In the genomic region with DNA sequence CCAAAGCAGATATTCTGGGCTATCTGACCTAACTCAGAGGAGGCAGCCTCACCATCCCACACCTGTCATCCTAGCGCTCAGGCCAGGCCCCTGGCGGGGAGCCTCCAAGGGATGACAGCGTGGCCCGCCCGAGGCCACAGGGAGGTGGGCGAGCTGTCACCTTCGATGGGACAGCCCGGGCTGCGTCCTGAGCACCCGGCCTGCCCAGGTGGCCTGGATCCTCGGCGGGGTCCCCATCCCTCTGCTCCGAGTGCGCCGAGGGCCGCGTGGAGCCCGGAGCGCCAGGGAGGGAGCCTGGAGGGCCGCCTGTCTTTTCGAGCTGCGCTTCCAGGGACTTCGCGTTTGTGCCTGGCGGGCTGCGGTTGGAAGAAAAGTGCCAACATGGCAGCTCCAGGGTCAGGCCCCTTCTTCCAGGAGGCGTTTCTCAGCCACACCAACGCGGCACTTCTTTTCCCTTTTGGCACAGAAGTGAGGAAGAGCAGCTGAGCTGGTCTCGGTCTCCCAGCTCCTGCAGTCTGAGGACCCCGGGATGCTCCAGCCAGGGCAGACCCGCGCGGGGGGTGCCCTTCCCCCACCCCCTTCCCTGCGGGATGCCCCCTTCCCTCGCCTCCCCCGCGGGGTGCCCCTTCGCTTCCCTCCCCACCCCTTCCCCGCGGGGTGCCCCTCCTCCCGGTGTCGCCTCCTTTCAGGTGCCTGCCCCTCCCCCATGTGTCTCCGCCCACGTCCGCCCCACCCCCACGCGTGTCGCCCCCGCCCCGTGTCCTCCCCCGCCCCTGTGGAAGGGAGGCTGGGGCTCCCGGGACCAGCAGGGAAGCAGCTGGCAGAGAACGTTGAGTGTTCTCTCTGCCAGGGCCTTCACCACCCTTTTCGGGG, we compare ENCODE assay signal across 7 cellular contexts. TPM values are rescaled to one million over a fixed set of nuclear protein-coding genes. Genes with fewer than 3 reads are reported as not detected.
DNase-seq lines count a peak whose midpoint lies in the region; ATAC-seq, FAIRE-seq and TF ChIP-seq lines count a peak whose summit lies in the region.

No MANE protein-coding gene starts in this region.

- H3K23me2 ChIP-seq in H1 (ENCODE audit: low read depth, low read length): peaks cover 7% of the 10 kb centered on the region; the same call in 1 of the 2 replicates

- H3K27me3 ChIP-seq in H1 (replicated peaks in 1 of 4; ENCODE audit: control insufficient read depth in 3 of 4, extremely low read depth in 1 of 4, insufficient read depth in 3 of 4, low read length in 3 of 4): no peaks in the 10 kb centered on the region; a peak in 2 of 7 replicates
- no peaks in the 10 kb centered on the region for H3K27me3 ChIP-seq in testis

- H3K4me3 ChIP-seq in H1 (ENCODE audit: extremely low read depth in 1 of 4, insufficient read depth in 2 of 4, low read depth in 3 of 4, low read length in 4 of 4) (peak overlapping the region; percentile 39 to 77 (median 66)), mucosa of descending colon (peak overlapping the region; percentile 30), testis (peak overlapping the region; percentile 47 to 65)

- TF ChIP-seq POLR2A in H1 (IDR thresholded peaks at IDR 0.05; ENCODE audit: control extremely low read depth in 1 of 2, low read depth in 2 of 2, low read length in 2 of 2) (no peak), testis (IDR thresholded peaks at IDR 0.05) (no peak)

- H4K91ac ChIP-seq in H1 (replicated peaks; ENCODE audit: insufficient read length, low read length): no peak overlapping the region

- FAIRE-seq in H1 (lab: Jason Lieb, UNC): no peak

- no peak overlapping the region for H2BK120ac ChIP-seq in H1 (replicated peaks; ENCODE audit: low read depth, low read length)

- in situ Hi-C loops in GM13977 (cut with MboI; ENCODE audit: low pct_unique_long_range_greater_than_20kb, low sequenced_read_pairs, unreplicated experiment): no loop called here

- H3K23ac ChIP-seq in H1 (ENCODE audit: insufficient read length): no peak overlapping the region

- no peak for TF ChIP-seq RAD21 in H1 (IDR thresholded peaks at IDR 0.05 in 1 of 2, conservative IDR thresholded peaks at IDR 0.05 in 1 of 2; ENCODE audit: low read depth in 2 of 2, low read length in 2 of 2)

- peak overlapping the region; percentile 3; the same call in 1 of the 2 replicates for H3K18ac ChIP-seq in H1 (ENCODE audit: extremely low read depth, low read length)

- no peak overlapping the region for H3K56ac ChIP-seq in H1 (replicated peaks; ENCODE audit: insufficient read length, low read depth, low read length)

- H3K79me2 ChIP-seq in H1 (ENCODE audit: control insufficient read depth in 1 of 2, insufficient read depth in 2 of 2, low read length in 2 of 2): no peaks in the 10 kb centered on the region

- peak; percentile 43 for DNase-seq in GM13977 (ENCODE audit: low spot score)
- peak; percentile 43 for DNase-seq in activated CD4-positive, alpha-beta T cell treated with anti-CD3 and anti-CD28 coated beads, Interleukin-2, amount 50 U/mL, for 1 hour
- no peak for DNase-seq in H1 (ENCODE audit: low read depth in 1 of 2, low spot score in 2 of 2)
- peak; percentile 74 to 86 (median 84) for DNase-seq in mucosa of descending colon
- DNase-seq in testis: peak; percentile 65
- no peak for DNase-seq in NCI-H446 treated with DMSO at 0.1 percent for 48 hours (lab: John Stamatoyannopoulos, UW)

- no peak for TF ChIP-seq CTCF in GM13977 (IDR thresholded peaks at IDR 0.05; ENCODE audit: extremely low read depth, insufficient read depth, missing control alignments)
- TF ChIP-seq CTCF in H1 (IDR thresholded peaks at IDR 0.05; ENCODE audit: control extremely low read depth in 1 of 3, insufficient read depth in 1 of 3, low read depth in 1 of 3, low read length in 3 of 3): no peak
- no peak for TF ChIP-seq CTCF in mucosa of descending colon (IDR thresholded peaks at IDR 0.05)
- no peak for TF ChIP-seq CTCF in testis (IDR thresholded peaks at IDR 0.05)

- H3K4me1 ChIP-seq in H1 (replicated peaks in 1 of 4; ENCODE audit: control insufficient read depth in 3 of 4, insufficient read depth in 4 of 4, low read length in 3 of 4) (peaks cover 0 to 13% (median 4%) of the 10 kb centered on the region in 4 experiments), mucosa of descending colon (ENCODE audit: low read depth) (peaks cover 12% of the 10 kb centered on the region), testis (peaks cover 15% of the 10 kb centered on the region)

- no peaks in the 10 kb centered on the region for H4K20me1 ChIP-seq in H1 (replicated peaks in 1 of 2; ENCODE audit: control insufficient read depth in 1 of 2, insufficient read depth in 2 of 2, low read length in 2 of 2)

- H3K4ac ChIP-seq in H1 (replicated peaks; ENCODE audit: insufficient read length, low read depth, low read length): no peak overlapping the region

- POLR2A ChIA-PET in H1 (lab: Charles Lee; ENCODE audit: partially characterized antibody): interaction anchor here (0.8 to 2.2 kb wide), 4 partner anchors 9 to 27 kb away, joined by 3 to 11 read pairs (median 4); no protein-coding TSS in a partner anchor

- H3K27ac ChIP-seq in H1 (ENCODE audit: low read depth, low read length) (no peak overlapping the region), testis (peak overlapping the region; percentile 68 to 83)

- intact Hi-C loops in mucosa of descending colon (cut with DNase I, micrococcal nuclease): no loop called here
- intact Hi-C loops in testis (cut with DNase I; ENCODE audit: low total_unique reads): no loop called here

- no peak overlapping the region for H2BK5ac ChIP-seq in H1 (ENCODE audit: low read depth, low read length)

- peak overlapping the region; percentile 91; the same call in 1 of the 2 replicates for H2AFZ ChIP-seq in H1 (ENCODE audit: low read length)

- H2BK12ac ChIP-seq in H1 (ENCODE audit: low read depth, low read length): no peak overlapping the region

- CTCF ChIA-PET in H1 (lab: Charles Lee; ENCODE audit: partially characterized antibody): interaction anchor here (0.8 to 2.3 kb wide), 10 partner anchors 9 to 182 kb away, joined by 3 to 12 read pairs (median 4); no protein-coding TSS in a partner anchor

- peak overlapping the region; percentile 68 to 84 for H3K4me2 ChIP-seq in H1 (ENCODE audit: insufficient read depth in 1 of 2, low read depth in 2 of 2, low read length in 2 of 2)

- no peak overlapping the region for H2BK20ac ChIP-seq in H1 (ENCODE audit: low read length)

- no peak overlapping the region; a peak in 1 of 7 replicates for H3K9ac ChIP-seq in H1 (replicated peaks in 1 of 4; ENCODE audit: extremely low read depth in 1 of 4, low read depth in 3 of 4, low read length in 3 of 4)

- no peak for TF ChIP-seq EP300 in H1 (IDR thresholded peaks at IDR 0.05; ENCODE audit: borderline replicate concordance in 1 of 2, low read depth in 2 of 2, low read length in 2 of 2)

- no peak overlapping the region for H3K14ac ChIP-seq in H1 (ENCODE audit: insufficient read length)

- no peak overlapping the region for H2BK15ac ChIP-seq in H1 (ENCODE audit: low read length)

- no peaks in the 10 kb centered on the region for H3K9me3 ChIP-seq in H1 (ENCODE audit: insufficient read depth in 2 of 2, low read depth in 1 of 2, low read length in 1 of 2)
- H3K9me3 ChIP-seq in mucosa of descending colon: no peaks in the 10 kb centered on the region
- H3K9me3 ChIP-seq in testis: no peaks in the 10 kb centered on the region

- no peak overlapping the region for H4K5ac ChIP-seq in H1 (ENCODE audit: insufficient read length, low read depth, low read length)

- H3K36me3 ChIP-seq in H1 (ENCODE audit: control insufficient read depth in 2 of 4, insufficient read depth in 4 of 4, low read length in 3 of 4) (no peaks in the 10 kb centered on the region), mucosa of descending colon (ENCODE audit: low read depth) (no peaks in the 10 kb centered on the region), testis (ENCODE audit: low read depth, missing control alignments) (no peaks in the 10 kb centered on the region)

- peak overlapping the region; percentile 22 for H4K8ac ChIP-seq in H1 (ENCODE audit: extremely low read depth, insufficient read depth, low read length)

- H2AK5ac ChIP-seq in H1 (ENCODE audit: low read depth, low read length): no peak overlapping the region

- ATAC-seq in HG03342 (IDR thresholded peaks at IDR 0.05; ENCODE audit: unreplicated experiment): peak; percentile 30
- ATAC-seq in mucosa of descending colon: peak; percentile 77

- 4% methylated on average over 30 of the region's 55 CpGs; no CpG with 5 or more reads in 1 of the 2 experiments for WGBS in H1 (ENCODE audit: extremely low coverage in 1 of 2, insufficient coverage in 1 of 2, insufficient read length in 1 of 2, insufficient replicate concordance in 2 of 2, low coverage in 1 of 2, low lambda C conversion rate in 2 of 2, missing lambda C conversion rate in 1 of 2), 2 experiments
- WGBS in testis, 2 donors: 2 to 3% methylated on average over 28 to 29 of the region's 55 CpGs

- no peaks in the 10 kb centered on the region for H3K79me1 ChIP-seq in H1 (ENCODE audit: low read depth, low read length)

TF ChIP-seq in H1, 55 proteins besides CTCF, POLR2A, EP300 and RAD21 (continues in another document):
- TF ChIP-seq POLR2AphosphoS5 (IDR thresholded peaks at IDR 0.05; ENCODE audit: low read depth, low read length): no peak
- TF ChIP-seq CEBPB (IDR thresholded peaks at IDR 0.05; ENCODE audit: low read depth, low read length): no peak
- no peak for TF ChIP-seq GABPA (IDR thresholded peaks at IDR 0.05; ENCODE audit: borderline replicate concordance, insufficient read depth, low read length)
- TF ChIP-seq SUZ12 (IDR thresholded peaks at IDR 0.05; ENCODE audit: low read length): no peak
- TF ChIP-seq HDAC2 (IDR thresholded peaks at IDR 0.05; ENCODE audit: borderline replicate concordance in 1 of 2, low read depth in 2 of 2, low read length in 2 of 2): peak in 1 of 2 experiments; percentile 82; a peak in 1 of 4 replicates
- peak; percentile 34 for TF ChIP-seq KDM4A (IDR thresholded peaks at IDR 0.05; ENCODE audit: low read depth, low read length, severe bottlenecking)
- no peak for TF ChIP-seq ZNF274 (IDR thresholded peaks at IDR 0.05; ENCODE audit: borderline replicate concordance, extremely low read depth, low read length)
- TF ChIP-seq NANOG (IDR thresholded peaks at IDR 0.05; ENCODE audit: insufficient read depth, low read depth, low read length, poor library complexity, severe bottlenecking): no peak
- no peak for TF ChIP-seq CREB1 (IDR thresholded peaks at IDR 0.05)

RNA-seq across cellular contexts. Expression of a gene that starts 42.3 kb away (rescaled TPM):
- 0.48 and 0.60 TPM in 2 replicates for total RNA-seq in H1 (2021; fragmentation: NEBNext Ultra II Directional; extraction: Animal tissue kit (Norgen Biotek cat#: 25700))
- polyA plus RNA-seq in H1 (2011; rRNA removed): 0.12 and 0.16 TPM in 2 replicates
- 0.22 TPM for polyA plus RNA-seq in H1 (2011; cell fraction: cytosol; rRNA removed)
- 0.19 TPM for polyA plus RNA-seq in H1 (2011; cell fraction: nucleus; rRNA removed)
- 0.29 to 0.37 TPM (median 0.35 TPM) in 4 replicates for polyA plus RNA-seq in H1 (2012, experiment 1 of 2)
- 0.14 TPM for polyA plus RNA-seq in H1 (2012, experiment 2 of 2)
- 0.49 TPM for polyA plus RNA-seq in H1 (2013, experiment 1 of 2)
- polyA plus RNA-seq in H1 (2013, experiment 2 of 2): 0.63 TPM
- 0.25 and 0.29 TPM in 2 replicates for polyA minus RNA-seq in H1 (2011; rRNA and poly(A)+ RNA removed)
- not detected for polyA minus RNA-seq in H1 (2011; cell fraction: cytosol; rRNA and poly(A)+ RNA removed)
- polyA minus RNA-seq in H1 (2011; cell fraction: nucleus; rRNA and poly(A)+ RNA removed): 0.30 TPM
- not detected for total RNA-seq in mucosa of descending colon
- total RNA-seq in testis: 10 to 100 TPM in 1 of 2 donors, 1 to 10 TPM in 1; 5.0 to 10.2 TPM
- polyA plus RNA-seq in testis (ENCODE audit: insufficient read depth, low read depth, low replicate concordance): 1.7 TPM

Comparison
In these comparisons a context has a peak if more than half of its experiments do, and no peak if none do; other contexts are left out.
1. DNase-seq: peak in GM13977 (single experiment), activated CD4-positive, alpha-beta T cell treated with anti-CD3 and anti-CD28 coated beads, Interleukin-2, amount 50 U/mL, for 1 hour (single experiment), mucosa of descending colon (3 of 3) and testis (single experiment); none in H1 (0 of 2) and NCI-H446 treated with DMSO at 0.1 percent for 48 hours (single experiment).
2. Peak in every context shown above with its lines, with median percentiles within 50 percentile points of each other: H3K4me3 ChIP-seq.